Comparison of ENCODE assay signal across 11 cellular contexts in the genomic region with DNA sequence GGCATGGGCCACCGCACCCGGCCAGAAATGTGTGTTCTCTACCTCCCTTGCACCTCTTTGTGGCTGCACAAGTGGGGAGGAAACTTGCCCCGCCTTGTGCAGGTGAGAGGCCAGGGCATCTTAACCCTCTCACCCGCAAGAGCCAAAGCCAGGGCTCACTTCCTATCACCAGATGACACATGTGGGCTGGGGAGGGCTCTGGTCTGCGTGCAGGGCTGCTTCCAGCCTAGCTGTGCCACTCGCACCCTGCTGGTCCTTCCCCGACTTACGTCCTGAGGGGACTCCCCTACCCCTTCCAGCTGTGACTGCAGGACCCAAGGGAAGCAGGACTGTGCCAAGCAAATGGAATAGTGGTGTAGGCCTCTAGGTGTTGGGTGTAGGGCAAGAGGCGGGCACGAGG. TPM values are rescaled to one million over a fixed set of nuclear protein-coding genes. Genes with fewer than 3 reads are reported as not detected.
DNase-seq lines count a peak whose midpoint lies in the region; TF ChIP-seq lines count a peak whose summit lies in the region.
"Had no signal": no experiment of that assay in that cellular context is flagged by ENCODE, and none has a peak within 500 bp of the region (broad histone marks: within the 10 kb centered on the region; RNA-seq: fewer than 3 reads in every experiment).

No MANE protein-coding gene starts in this region.

- whole genome bisulfite sequencing in smooth muscle cell (ENCODE audit: low lambda C conversion rate) = 92% methylated on average over 10 of the region's 10 CpGs

- peaks cover 26% of the 10 kb centered on the region for H3F3A ChIP-seq in smooth muscle cell (ENCODE audit: low read depth)

- no peak overlapping the region for H2AFZ ChIP-seq in smooth muscle cell (ENCODE audit: low read depth)

- peak; percentile 26 for DNase-seq in activated gamma-delta T cell treated with Interleukin-2 at 50 U/mL for 16 hours
- no peak for DNase-seq in activated gamma-delta T cell (lab: John Stamatoyannopoulos, UW)
- no peak for DNase-seq in smooth muscle cell (lab: John Stamatoyannopoulos, UW; ENCODE audit: unreplicated experiment)
- no peak for DNase-seq in NCI-H2029 treated with DMSO at 0.1 percent for 48 hours (lab: John Stamatoyannopoulos, UW)
- DNase-seq: activated CD8-positive, alpha-beta memory T cell treated with anti-CD3 and anti-CD28 coated beads, Interleukin-2, amount 50 U/mL, for 48 hours; CD8-positive, alpha-beta memory T cell; NCI-H1092 treated with DMSO at 0.1 percent for 48 hours; NK-92 treated with Interleukin-12 subunit alpha and Interleukin-12 subunit beta, amount 100 ng/mL, for 24 hours; SHP77 treated with DMSO at 0.1 percent for 48 hours; stimulated activated CD4-positive, alpha-beta T cell treated with anti-CD3 and anti-CD28 coated beads, Interleukin-12 subunit alpha, Interleukin-12 subunit beta, amount 100 ng/mL, for 4 hours; T-helper 2 cell had no signal

- TF ChIP-seq CTCF in smooth muscle cell (IDR thresholded peaks at IDR 0.05; ENCODE audit: borderline replicate concordance, insufficient read depth, poor library complexity, severe bottlenecking) = no peak

- no peaks in the 10 kb centered on the region for H3K9me3 ChIP-seq in smooth muscle cell (replicated peaks; ENCODE audit: low read depth)

- peaks cover 7% of the 10 kb centered on the region for H3K79me2 ChIP-seq in smooth muscle cell (ENCODE audit: low read depth)

- H3K27me3 ChIP-seq in smooth muscle cell (ENCODE audit: low read depth) = no peaks in the 10 kb centered on the region

- H3K9ac ChIP-seq in smooth muscle cell (ENCODE audit: low read depth) = no peak overlapping the region

- peaks cover 13% of the 10 kb centered on the region for H3K4me1 ChIP-seq in smooth muscle cell (ENCODE audit: low read depth)

- no peaks in the 10 kb centered on the region for H3K36me3 ChIP-seq in smooth muscle cell (ENCODE audit: low read depth)

- peak overlapping the region; percentile 69 for H3K27ac ChIP-seq in smooth muscle cell (ENCODE audit: low read depth)

- H4K20me1 ChIP-seq in smooth muscle cell (ENCODE audit: low read depth) = peaks cover 9% of the 10 kb centered on the region

- no peak overlapping the region for H3K4me2 ChIP-seq in smooth muscle cell

- H3K4me3 ChIP-seq in smooth muscle cell = no peak overlapping the region

RNA-seq across cellular contexts. Expression of a gene that starts 6.9 kb away (rescaled TPM):
- total RNA-seq in smooth muscle cell = 10.4 and 12.0 TPM in 2 replicates
- polyA plus RNA-seq in smooth muscle cell = 13.5 and 14.3 TPM in 2 replicates

RNA-seq across cellular contexts. Expression of a gene that starts 8.8 kb away (rescaled TPM):
- 132 and 149 TPM in 2 replicates for total RNA-seq in smooth muscle cell
- polyA plus RNA-seq in smooth muscle cell = 188 and 210 TPM in 2 replicates

RNA-seq across cellular contexts. Expression of a gene that starts 41.9 kb away (rescaled TPM):
- total RNA-seq in smooth muscle cell = 37.3 and 37.7 TPM in 2 replicates
- 6.7 and 8.5 TPM in 2 replicates for polyA plus RNA-seq in smooth muscle cell

RNA-seq across cellular contexts. Expression of a gene that starts 47.4 kb away (rescaled TPM):
- total RNA-seq in smooth muscle cell = 19.9 and 40.9 TPM in 2 replicates
- 14.6 and 22.9 TPM in 2 replicates for polyA plus RNA-seq in smooth muscle cell

RNA-seq across cellular contexts. Expression of a gene that starts 47.7 kb away (rescaled TPM):
- total RNA-seq in smooth muscle cell = 10.4 and 12.6 TPM in 2 replicates
- 3.3 and 4.5 TPM in 2 replicates for polyA plus RNA-seq in smooth muscle cell
